8 cellular contexts compared by ENCODE assay signal in genomic region chr12:70366581-70367267, GRCh38.
DNase-seq lines count a peak whose midpoint lies in the region; ATAC-seq lines count a peak whose summit lies in the region.

No MANE protein-coding gene starts in this region.

- no peak overlapping the region for H3K27ac Mint-ChIP-seq in dendritic cell treated with granulocyte-macrophage colony-stimulating factor and Interleukin-4, amounts not matched to agents 40 ng/mL and 50 ng/mL, for 4 days

- peak; percentile 41 for ATAC-seq in HG02943 (IDR thresholded peaks at IDR 0.05; ENCODE audit: low read depth, unreplicated experiment)

- H3K27me3 Mint-ChIP-seq in dendritic cell treated with granulocyte-macrophage colony-stimulating factor and Interleukin-4, amounts not matched to agents 40 ng/mL and 50 ng/mL, for 4 days: peaks cover 30% of the 10 kb centered on the region

- H3K4me1 Mint-ChIP-seq in dendritic cell treated with granulocyte-macrophage colony-stimulating factor and Interleukin-4, amounts not matched to agents 40 ng/mL and 50 ng/mL, for 4 days (ENCODE audit: low read depth): peaks cover 22% of the 10 kb centered on the region

- intact Hi-C loops in dendritic cell treated with granulocyte-macrophage colony-stimulating factor and Interleukin-4, amounts not matched to agents 40 ng/mL and 50 ng/mL, for 4 days (cut with micrococcal nuclease): loop anchor here (5.0 kb wide), 1 partner anchor 124 kb away; the partner anchor contains the start of gene CNOT2

- H3K9me3 Mint-ChIP-seq in dendritic cell treated with granulocyte-macrophage colony-stimulating factor and Interleukin-4, amounts not matched to agents 40 ng/mL and 50 ng/mL, for 4 days: no peaks in the 10 kb centered on the region

- no peaks in the 10 kb centered on the region for H3K36me3 Mint-ChIP-seq in dendritic cell treated with granulocyte-macrophage colony-stimulating factor and Interleukin-4, amounts not matched to agents 40 ng/mL and 50 ng/mL, for 4 days (ENCODE audit: low read depth)

- H3K4me3 Mint-ChIP-seq in dendritic cell treated with granulocyte-macrophage colony-stimulating factor and Interleukin-4, amounts not matched to agents 40 ng/mL and 50 ng/mL, for 4 days: peak overlapping the region; percentile 71

- DNase-seq in NCI-H2107 (lab: John Stamatoyannopoulos, UW): peak; percentile 11
- no peak for DNase-seq in NCI-H2107 treated with DMSO at 0.1 percent for 48 hours (lab: John Stamatoyannopoulos, UW; ENCODE audit: unreplicated experiment)
- DNase-seq in NCI-H2196 treated with DMSO at 0.1 percent for 48 hours (lab: John Stamatoyannopoulos, UW; ENCODE audit: unreplicated experiment): peak; percentile 15
- peak; percentile 28 to 41 for DNase-seq in activated CD4-positive, alpha-beta T cell treated with anti-CD3 and anti-CD28 coated beads, Interleukin-2, amount 50 U/mL, for 24 hours (ENCODE audit: low read depth in 1 of 2, low spot score in 1 of 2)
- DNase-seq in medulla oblongata (ENCODE audit: extremely low spot score): peak; percentile 26
- DNase-seq in stimulated activated CD8-positive, alpha-beta memory T cell treated with anti-CD3 and anti-CD28 coated beads, Interleukin-15, amount 100 ng/mL, for 4 hours (ENCODE audit: low read depth in 2 of 2): peak; percentile 27 to 40
